Comparison of ENCODE assay signal across 8 cellular contexts in the genomic region with DNA sequence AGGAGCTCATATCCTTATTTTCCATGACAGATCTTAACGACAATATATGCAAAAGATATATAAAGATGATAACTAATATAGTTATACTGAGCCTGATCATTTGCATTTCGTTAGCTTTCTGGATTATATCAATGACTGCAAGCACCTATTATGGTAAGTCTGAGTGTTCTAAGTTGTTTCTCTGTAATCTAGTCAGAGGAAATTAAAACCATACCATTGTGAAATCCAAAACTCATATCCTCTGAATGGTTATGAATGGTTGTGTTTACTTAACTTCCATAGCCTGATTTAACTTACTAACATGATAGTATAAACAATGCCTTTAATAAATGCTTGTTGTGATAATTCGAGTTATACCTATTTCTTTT. TPM values are rescaled to one million over a fixed set of nuclear protein-coding genes. Genes with fewer than 3 reads are reported as not detected.
A peak's percentile ranks its signal among the peaks of the same experiment; 100 is the strongest.
DNase-seq lines count a peak whose midpoint lies in the region; ATAC-seq and TF ChIP-seq lines count a peak whose summit lies in the region.

No MANE protein-coding gene starts in this region.

- peak overlapping the region; percentile 39 to 75 for H3K4me3 ChIP-seq in gastroesophageal sphincter
- H3K4me3 ChIP-seq in spleen: peak overlapping the region; percentile 54 to 93 (median 69)

- ATAC-seq in T-helper 17 cell (no peak), gastroesophageal sphincter (no peak), HG02798 (IDR thresholded peaks at IDR 0.05; ENCODE audit: poor library complexity, unreplicated experiment) (no peak)

- H3K4me1 Mint-ChIP-seq in T-helper 17 cell: peaks cover 16% of the 10 kb centered on the region

- H3K27ac Mint-ChIP-seq in T-helper 17 cell: peak overlapping the region; percentile 96

- 6 to 8% methylated on average over 3 of the region's 3 CpGs for WGBS in gastroesophageal sphincter (ENCODE audit: low coverage in 1 of 2), 2 donors
- WGBS in spleen, 5 donors: 10 to 18% (median 13%) methylated on average over 3 of the region's 3 CpGs

- peak overlapping the region; percentile 15 to 93 (median 89) for H3K27ac ChIP-seq in gastroesophageal sphincter
- peak overlapping the region; percentile 75 to 96 (median 92) for H3K27ac ChIP-seq in spleen

- TF ChIP-seq CTCF in gastroesophageal sphincter (IDR thresholded peaks at IDR 0.05) (no peak), spleen (IDR thresholded peaks at IDR 0.05 in 8 of 11, conservative IDR thresholded peaks at IDR 0.05 in 3 of 11) (no peak)

- H3K36me3 ChIP-seq in gastroesophageal sphincter (no peaks in the 10 kb centered on the region), spleen (peaks cover 0 to 8% (median 0%) of the 10 kb centered on the region in 6 donors)

- H3K36me3 Mint-ChIP-seq in T-helper 17 cell (ENCODE audit: low read depth): no peaks in the 10 kb centered on the region

- TF ChIP-seq EP300 in gastroesophageal sphincter (IDR thresholded peaks at IDR 0.05): no peak

- peak overlapping the region; percentile 97 for H3K4me3 Mint-ChIP-seq in T-helper 17 cell

- H3K27me3 Mint-ChIP-seq in T-helper 17 cell: no peaks in the 10 kb centered on the region

- TF ChIP-seq POLR2A in gastroesophageal sphincter (IDR thresholded peaks at IDR 0.05): no peak
- no peak for TF ChIP-seq POLR2A in spleen (IDR thresholded peaks at IDR 0.05)

- intact Hi-C loops in spleen (cut with DNase I; ENCODE audit: low total_unique reads): loop anchor here (10.0 kb wide), 1 partner anchor 68 kb away; a partner anchor contains a TSS

- DNase-seq in SIG-M5 treated with dmso at 0.1 percent for 504 hours (lab: John Stamatoyannopoulos, UW; ENCODE audit: unreplicated experiment): peak; percentile 47
- DNase-seq in SIG-M5 (lab: John Stamatoyannopoulos, UW): no peak
- DNase-seq in T-helper 17 cell: no peak
- no peak for DNase-seq in spleen
- no peak for DNase-seq in NCI-H524 (lab: John Stamatoyannopoulos, UW)
- no peak for DNase-seq in stimulated activated CD4-positive, alpha-beta T cell treated with anti-CD3 and anti-CD28 coated beads, Interleukin-1b, Interleukin-23, amount 100 ng/mL, for 48 hours

- no peaks in the 10 kb centered on the region for H3K9me3 ChIP-seq in T-helper 17 cell (ENCODE audit: control insufficient read depth, low read length, poor library complexity, severe bottlenecking)
- no peaks in the 10 kb centered on the region for H3K9me3 ChIP-seq in gastroesophageal sphincter
- no peaks in the 10 kb centered on the region for H3K9me3 ChIP-seq in spleen

- H3K27me3 ChIP-seq in gastroesophageal sphincter (no peaks in the 10 kb centered on the region), spleen (replicated peaks in 1 of 7) (no peaks in the 10 kb centered on the region)

- peaks cover 0 to 36% (median 7%) of the 10 kb centered on the region in 3 donors for H3K4me1 ChIP-seq in gastroesophageal sphincter
- H3K4me1 ChIP-seq in spleen: peaks cover 10 to 72% (median 47%) of the 10 kb centered on the region in 6 donors

RNA-seq across cellular contexts. Expression of a gene that starts 0.8 kb away (rescaled TPM):
- total RNA-seq in T-helper 17 cell (10 to 100 TPM; 11.8 to 12.3 TPM), gastroesophageal sphincter (10 to 100 TPM; 15.5 to 28.9 (median 19.9) TPM), spleen (10 to 100 TPM; 26.8 to 42.4 (median 30.9) TPM)
- polyA plus RNA-seq in spleen: 10 to 100 TPM; 15.0 to 24.3 (median 18.0) TPM

RNA-seq across cellular contexts. Expression of a gene that starts 22.5 kb away (rescaled TPM):
- total RNA-seq in T-helper 17 cell (10 to 100 TPM; 13.1 to 14.9 TPM), gastroesophageal sphincter (10 to 100 TPM in 1 of 4 donors, 1 to 10 TPM in 3; 2.3 to 19.5 (median 6.1) TPM), spleen (1 to 10 TPM; 3.8 to 8.8 (median 5.8) TPM)
- polyA plus RNA-seq in spleen: 1 to 10 TPM; 3.1 to 5.0 (median 3.4) TPM

RNA-seq across cellular contexts. Expression of a gene that starts 23.0 kb away (rescaled TPM):
- 100 to 1,000 TPM; 122 to 133 TPM for total RNA-seq in T-helper 17 cell
- total RNA-seq in gastroesophageal sphincter: 10 to 100 TPM; 17.1 to 65.2 (median 30.3) TPM
- 100 to 1,000 TPM in 3 of 7 donors, 10 to 100 TPM in 4; 65.7 to 139 (median 91.6) TPM for total RNA-seq in spleen
- polyA plus RNA-seq in spleen: 10 to 100 TPM; 21.4 to 26.2 (median 23.3) TPM
